19 cellular contexts compared by ENCODE assay signal in the genomic region with DNA sequence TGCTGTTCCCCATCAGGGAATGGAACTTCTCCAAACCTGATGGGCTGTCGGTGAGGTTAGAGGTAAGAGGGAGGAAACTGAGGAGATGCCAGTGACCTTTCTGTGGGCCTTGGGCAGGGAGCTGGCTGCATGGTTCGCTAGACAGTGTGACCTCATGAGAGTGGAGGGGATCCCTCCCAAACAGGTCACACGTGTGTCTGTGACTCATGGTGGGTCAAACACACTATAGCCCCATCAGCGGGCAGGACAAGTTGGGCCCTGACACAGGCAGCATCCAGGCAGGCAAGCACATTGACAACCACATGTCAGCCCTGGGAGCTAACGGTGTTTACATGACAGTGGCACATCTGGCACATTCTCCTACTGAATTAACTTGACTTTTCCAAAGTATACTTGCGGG.
DNase-seq lines count a peak whose midpoint lies in the region; ATAC-seq and TF ChIP-seq lines count a peak whose summit lies in the region.
"Had no signal": no experiment of that assay in that cellular context is flagged by ENCODE, and none has a peak within 500 bp of the region (broad histone marks: within the 10 kb centered on the region; RNA-seq: fewer than 3 reads in every experiment).

No MANE protein-coding gene starts in this region.

- peaks cover 6% of the 10 kb centered on the region for H3K9me3 Mint-ChIP-seq in activated CD8-positive, alpha-beta T cell treated with anti-CD3 and anti-CD28 coated beads for 36 hours
- H3K9me3 Mint-ChIP-seq in neural crest cell (peaks cover 3% of the 10 kb centered on the region), WTC11 (no peaks in the 10 kb centered on the region)

- no peak for TF ChIP-seq CTCF in activated CD8-positive, alpha-beta T cell treated with anti-CD3 and anti-CD28 coated beads for 36 hours (IDR thresholded peaks at IDR 0.05)
- TF ChIP-seq CTCF in neural crest cell (conservative IDR thresholded peaks at IDR 0.05) (no peak), WTC11 (IDR thresholded peaks at IDR 0.05) (no peak)

- peaks cover 38% of the 10 kb centered on the region for H3K4me1 Mint-ChIP-seq in activated CD8-positive, alpha-beta T cell treated with anti-CD3 and anti-CD28 coated beads for 36 hours (ENCODE audit: low read depth)
- peaks cover 23% of the 10 kb centered on the region for H3K4me1 Mint-ChIP-seq in neural crest cell
- peaks cover 11% of the 10 kb centered on the region for H3K4me1 Mint-ChIP-seq in WTC11

- CTCF ChIA-PET in activated CD8-positive, alpha-beta T cell treated with anti-CD3 and anti-CD28 coated beads for 36 hours (lab: Charles Lee): interaction anchor here (1.7 kb wide), 1 partner anchor 113 kb away, joined by 4 read pairs; no protein-coding TSS in a partner anchor
- CTCF ChIA-PET in WTC11 (lab: Charles Lee): interaction anchor here (0.7 to 1.2 kb wide), 5 partner anchors 12 to 165 kb away, joined by 3 to 4 read pairs (median 3); no protein-coding TSS in a partner anchor

- H3K27ac ChIP-seq in cingulate gyrus (ENCODE audit: low read depth, low read length) (peak overlapping the region; percentile 34), substantia nigra (ENCODE audit: low read depth, low read length, poor library complexity, severe bottlenecking) (peak overlapping the region; percentile 54)

- intact Hi-C loops in activated CD8-positive, alpha-beta T cell treated with anti-CD3 and anti-CD28 coated beads for 36 hours (cut with micrococcal nuclease): loop anchor here (10.0 kb wide), 1 partner anchor 151 kb away; no protein-coding TSS in a partner anchor

- no peak overlapping the region for H3K4me3 Mint-ChIP-seq in activated CD8-positive, alpha-beta T cell treated with anti-CD3 and anti-CD28 coated beads for 36 hours
- H3K4me3 Mint-ChIP-seq in neural crest cell (no peak overlapping the region), WTC11 (no peak overlapping the region)

- DNase-seq in activated CD8-positive, alpha-beta T cell treated with anti-CD3 and anti-CD28 coated beads for 36 hours: no peak
- DNase-seq in neural crest cell (ENCODE audit: low read depth, low spot score) (no peak), substantia nigra (lab: John Stamatoyannopoulos, UW) (peak in 2 of 49 donors; percentile 35), WTC11 (ENCODE audit: low spot score) (no peak), NCI-H2029 treated with DMSO at 0.1 percent for 48 hours (lab: John Stamatoyannopoulos, UW) (no peak), NOMO-1 (lab: John Stamatoyannopoulos, UW; ENCODE audit: unreplicated experiment in 2 of 2) (no peak)
- DNase-seq in stimulated activated CD4-positive, alpha-beta T cell treated with anti-CD3 and anti-CD28 coated beads, Interleukin-2, amount 100 ng/mL, for 24 hours: no peak
- DNase-seq: DND-41, H7, KBM-7, NCI-H1092, NCI-H1436 treated with DMSO at 0.1 percent for 48 hours, NCI-H1930, NCI-H226, NCI-H510A treated with DMSO at 0.1 percent for 48 hours, NCI-H748 treated with DMSO at 0.1 percent for 48 hours had no signal

- POLR2A ChIA-PET in activated CD8-positive, alpha-beta T cell treated with anti-CD3 and anti-CD28 coated beads for 36 hours (lab: Charles Lee): no interaction called here
- POLR2A ChIA-PET in WTC11 (lab: Charles Lee): no interaction called here

- H3K27ac Mint-ChIP-seq in activated CD8-positive, alpha-beta T cell treated with anti-CD3 and anti-CD28 coated beads for 36 hours: peak overlapping the region; percentile 2
- H3K27ac Mint-ChIP-seq in neural crest cell (ENCODE audit: unreplicated experiment) (peak overlapping the region; percentile 81), WTC11 (no peak overlapping the region)

- H3K27me3 Mint-ChIP-seq in activated CD8-positive, alpha-beta T cell treated with anti-CD3 and anti-CD28 coated beads for 36 hours: peaks cover 67% of the 10 kb centered on the region
- H3K27me3 Mint-ChIP-seq in neural crest cell (ENCODE audit: low read depth) (peaks cover 9% of the 10 kb centered on the region), WTC11 (ENCODE audit: low read depth) (no peaks in the 10 kb centered on the region; the same call in 1 of the 2 replicates)

- peaks cover 6% of the 10 kb centered on the region for H3K36me3 Mint-ChIP-seq in activated CD8-positive, alpha-beta T cell treated with anti-CD3 and anti-CD28 coated beads for 36 hours (ENCODE audit: low read depth)
- peaks cover 2% of the 10 kb centered on the region for H3K36me3 Mint-ChIP-seq in neural crest cell (ENCODE audit: low read depth)
- no peaks in the 10 kb centered on the region for H3K36me3 Mint-ChIP-seq in WTC11

- ATAC-seq in activated CD8-positive, alpha-beta T cell treated with anti-CD3 and anti-CD28 coated beads for 36 hours: no peak
- ATAC-seq in WTC11: no peak
- ATAC-seq: GM12878, Panc1 had no signal

TF ChIP-seq in WTC11, 78 proteins besides CTCF, POLR2A, EP300 and RAD21:
- TF ChIP-seq ZNF396 (CRISPR knock-in tag; IDR thresholded peaks at IDR 0.05; ENCODE audit: borderline replicate concordance) (no peak), SMAD4 (CRISPR knock-in tag; IDR thresholded peaks at IDR 0.05) (no peak), TEAD4 (CRISPR knock-in tag; IDR thresholded peaks at IDR 0.05) (no peak), JUN (CRISPR knock-in tag; IDR thresholded peaks at IDR 0.05) (no peak), TP53 (CRISPR knock-in tag; IDR thresholded peaks at IDR 0.05) (no peak), CREB1 (CRISPR knock-in tag; IDR thresholded peaks at IDR 0.05) (no peak), ETV6 (CRISPR knock-in tag; IDR thresholded peaks at IDR 0.05) (no peak)
- TF ChIP-seq, protein P1, sequence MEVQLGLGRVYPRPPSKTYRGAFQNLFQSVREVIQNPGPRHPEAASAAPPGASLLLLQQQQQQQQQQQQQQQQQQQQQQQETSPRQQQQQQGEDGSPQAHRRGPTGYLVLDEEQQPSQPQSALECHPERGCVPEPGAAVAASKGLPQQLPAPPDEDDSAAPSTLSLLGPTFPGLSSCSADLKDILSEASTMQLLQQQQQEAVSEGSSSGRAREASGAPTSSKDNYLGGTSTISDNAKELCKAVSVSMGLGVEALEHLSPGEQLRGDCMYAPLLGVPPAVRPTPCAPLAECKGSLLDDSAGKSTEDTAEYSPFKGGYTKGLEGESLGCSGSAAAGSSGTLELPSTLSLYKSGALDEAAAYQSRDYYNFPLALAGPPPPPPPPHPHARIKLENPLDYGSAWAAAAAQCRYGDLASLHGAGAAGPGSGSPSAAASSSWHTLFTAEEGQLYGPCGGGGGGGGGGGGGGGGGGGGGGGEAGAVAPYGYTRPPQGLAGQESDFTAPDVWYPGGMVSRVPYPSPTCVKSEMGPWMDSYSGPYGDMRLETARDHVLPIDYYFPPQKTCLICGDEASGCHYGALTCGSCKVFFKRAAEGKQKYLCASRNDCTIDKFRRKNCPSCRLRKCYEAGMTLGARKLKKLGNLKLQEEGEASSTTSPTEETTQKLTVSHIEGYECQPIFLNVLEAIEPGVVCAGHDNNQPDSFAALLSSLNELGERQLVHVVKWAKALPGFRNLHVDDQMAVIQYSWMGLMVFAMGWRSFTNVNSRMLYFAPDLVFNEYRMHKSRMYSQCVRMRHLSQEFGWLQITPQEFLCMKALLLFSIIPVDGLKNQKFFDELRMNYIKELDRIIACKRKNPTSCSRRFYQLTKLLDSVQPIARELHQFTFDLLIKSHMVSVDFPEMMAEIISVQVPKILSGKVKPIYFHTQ (CRISPR knock-in tag; IDR thresholded peaks at IDR 0.05): no peak
